Comparison of ENCODE assay signal across 8 cellular contexts in genomic region chr13:42039457-42039945, GRCh38. TPM values are rescaled to one million over a fixed set of nuclear protein-coding genes. Genes with fewer than 3 reads are reported as not detected.
DNase-seq lines count a peak whose midpoint lies in the region; ATAC-seq and TF ChIP-seq lines count a peak whose summit lies in the region.

No MANE protein-coding gene starts in this region.

- DNase-seq in AG09309 (ENCODE audit: low read depth), result no peak
- peak; percentile 51 for DNase-seq in NCI-H748 (lab: John Stamatoyannopoulos, UW; ENCODE audit: unreplicated experiment)
- no peak for DNase-seq in mucosa of descending colon
- no peak for DNase-seq in NCI-H774 (lab: John Stamatoyannopoulos, UW)
- DNase-seq in activated effector memory CD4-positive, alpha-beta T cell treated with anti-CD3 and anti-CD28 coated beads, Interleukin-2, amount 50 U/mL, for 16 hours, result no peak
- no peak for DNase-seq in hepatic stellate cell (ENCODE audit: low spot score)

- H3K9me3 ChIP-seq in duodenal mucosa (ENCODE audit: control insufficient read depth in 1 of 2, low read length in 2 of 2), result peaks cover 0 to 5% of the 10 kb centered on the region in 2 donors
- H3K9me3 ChIP-seq in mucosa of descending colon, result no peaks in the 10 kb centered on the region

- peak overlapping the region; percentile 87 to 90 for H3K9ac ChIP-seq in duodenal mucosa (ENCODE audit: low read depth in 1 of 2, low read length in 2 of 2)

- peak overlapping the region; percentile 88 for H3K27ac ChIP-seq in duodenal mucosa (ENCODE audit: low read depth, low read length)

- H3K4me3 ChIP-seq in AG09309 (ENCODE audit: control insufficient read depth, low read depth, low read length) (peak overlapping the region; percentile 83), duodenal mucosa (ENCODE audit: low read depth in 1 of 2, low read length in 2 of 2) (peak overlapping the region; percentile 79 to 93), mucosa of descending colon (peak overlapping the region; percentile 78)

- peaks cover 0 to 2% of the 10 kb centered on the region in 2 donors for H3K27me3 ChIP-seq in duodenal mucosa (ENCODE audit: control insufficient read depth in 1 of 2, insufficient read depth in 2 of 2, low read length in 2 of 2)

- intact Hi-C loops in mucosa of descending colon (cut with DNase I, micrococcal nuclease), result no loop called here

- H3K36me3 ChIP-seq in duodenal mucosa (ENCODE audit: control insufficient read depth in 1 of 2, insufficient read depth in 2 of 2, low read length in 2 of 2) (no peaks in the 10 kb centered on the region), mucosa of descending colon (ENCODE audit: low read depth) (no peaks in the 10 kb centered on the region)

- peaks cover 0 to 18% of the 10 kb centered on the region in 2 donors for H3K4me1 ChIP-seq in duodenal mucosa (ENCODE audit: control insufficient read depth in 1 of 2, insufficient read depth in 2 of 2, low read length in 2 of 2)
- peaks cover 10% of the 10 kb centered on the region for H3K4me1 ChIP-seq in mucosa of descending colon (ENCODE audit: low read depth)

- ATAC-seq in GM19397 (IDR thresholded peaks at IDR 0.05; ENCODE audit: unreplicated experiment) (peak; percentile 1), mucosa of descending colon (peak; percentile 23)

- TF ChIP-seq CTCF in AG09309 (IDR thresholded peaks at IDR 0.05; ENCODE audit: control insufficient read depth, insufficient read depth, low read depth, low read length, missing control alignments) (no peak), mucosa of descending colon (IDR thresholded peaks at IDR 0.05) (no peak)

RNA-seq across cellular contexts. Expression of gene DGKH, which starts 8.9 kb away (rescaled TPM):
- 10 to 100 TPM; 18.8 to 27.0 (median 26.3) TPM for total RNA-seq in mucosa of descending colon
